6 cellular contexts compared by ENCODE assay signal in the genomic region with DNA sequence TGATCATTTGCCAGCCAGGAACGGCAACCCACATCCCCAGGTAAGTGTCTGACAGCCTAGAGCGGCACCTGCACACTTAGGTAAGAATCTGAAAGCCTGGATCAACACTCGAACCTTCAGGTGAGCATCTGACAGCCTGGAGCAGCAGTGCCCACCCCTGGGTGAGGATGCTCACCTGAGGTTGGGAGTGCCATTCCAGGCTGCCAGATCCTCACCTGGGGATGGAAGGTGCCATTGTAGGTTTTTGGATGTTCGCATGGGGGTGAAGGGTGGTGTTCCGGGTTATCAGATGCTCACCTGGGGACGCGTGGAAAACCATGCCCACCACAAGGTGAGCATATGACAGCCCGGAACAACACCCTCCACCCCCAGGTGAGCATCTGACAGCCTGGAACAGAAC. TPM values are rescaled to one million over a fixed set of nuclear protein-coding genes. Genes with fewer than 3 reads are reported as not detected.
DNase-seq lines count a peak whose midpoint lies in the region; ATAC-seq and TF ChIP-seq lines count a peak whose summit lies in the region.
"Not testable (repeated sequence)": the region's sequence is repeated elsewhere in the genome, so short reads cannot be mapped to it uniquely, and the experiment has no call there.
"Had no signal": no experiment of that assay in that cellular context is flagged by ENCODE, and none has a peak within 500 bp of the region (broad histone marks: within the 10 kb centered on the region; RNA-seq: fewer than 3 reads in every experiment).

No MANE protein-coding gene starts in this region.

- not testable (repeated sequence) for H3K36me3 ChIP-seq in spleen

- H3K27ac ChIP-seq in spleen = not testable (repeated sequence)

- not testable (repeated sequence) for H3K4me1 ChIP-seq in spleen

- ATAC-seq in natural killer cell treated with Interleukin-12 subunit alpha and Interleukin-12 subunit beta and Interleukin-15 and Interleukin-18, amount 100 ng/mL, for 72 hours = not testable (repeated sequence)

- not testable (repeated sequence) for H3K27me3 Mint-ChIP-seq in natural killer cell treated with Interleukin-12 subunit alpha and Interleukin-12 subunit beta and Interleukin-15 and Interleukin-18, amount 100 ng/mL, for 72 hours

- not testable (repeated sequence) for H3K9me3 Mint-ChIP-seq in natural killer cell treated with Interleukin-12 subunit alpha and Interleukin-12 subunit beta and Interleukin-15 and Interleukin-18, amount 100 ng/mL, for 72 hours

- peak; percentile 27 for DNase-seq in activated effector memory CD4-positive, alpha-beta T cell treated with anti-CD3 and anti-CD28 coated beads, Interleukin-2, amount 50 U/mL, for 16 hours
- DNase-seq in cardiac septum (ENCODE audit: low spot score) (peak; percentile 1), spleen (peak; percentile 0), ureter (ENCODE audit: low spot score) (peak; percentile 12)
- DNase-seq in natural killer cell treated with Interleukin-12 subunit alpha and Interleukin-12 subunit beta and Interleukin-15 and Interleukin-18, amount 100 ng/mL, for 72 hours (ENCODE audit: low spot score) = peak; percentile 16

- H3K4me3 Mint-ChIP-seq in natural killer cell treated with Interleukin-12 subunit alpha and Interleukin-12 subunit beta and Interleukin-15 and Interleukin-18, amount 100 ng/mL, for 72 hours = not testable (repeated sequence)

- WGBS in spleen, 5 donors = 59 to 82% (median 72%) methylated on average over 5 to 8 of the region's 8 CpGs

- not testable (repeated sequence) for TF ChIP-seq POLR2A in spleen (IDR thresholded peaks at IDR 0.05)

- not testable (repeated sequence) for H3K4me1 Mint-ChIP-seq in natural killer cell treated with Interleukin-12 subunit alpha and Interleukin-12 subunit beta and Interleukin-15 and Interleukin-18, amount 100 ng/mL, for 72 hours (ENCODE audit: low read depth in 2 of 2)

- H3K27me3 ChIP-seq in spleen (replicated peaks in 1 of 7) = peaks cover 0 to 15% (median 4%) of the 10 kb centered on the region in 7 donors

- H3K4me3 ChIP-seq in spleen = not testable (repeated sequence)

- not testable (repeated sequence) for H3K27ac Mint-ChIP-seq in natural killer cell treated with Interleukin-12 subunit alpha and Interleukin-12 subunit beta and Interleukin-15 and Interleukin-18, amount 100 ng/mL, for 72 hours

- intact Hi-C loops in cardiac septum (cut with DNase I); spleen (cut with DNase I; ENCODE audit: low total_unique reads): not testable (repeated sequence)

- not testable (repeated sequence) for H3K36me3 Mint-ChIP-seq in natural killer cell treated with Interleukin-12 subunit alpha and Interleukin-12 subunit beta and Interleukin-15 and Interleukin-18, amount 100 ng/mL, for 72 hours

- TF ChIP-seq CTCF in spleen (IDR thresholded peaks at IDR 0.05 in 8 of 11, conservative IDR thresholded peaks at IDR 0.05 in 3 of 11) = not testable (repeated sequence)

- H3K9me3 ChIP-seq in spleen = not testable (repeated sequence)

RNA-seq across cellular contexts. Expression of a gene that starts 33.4 kb away (rescaled TPM):
- total RNA-seq in cardiac septum (0.35 TPM), spleen (1 to 10 TPM in 6 of 7 donors, under 1 TPM in 1; 0.64 to 2.8 (median 1.8) TPM), ureter (3.0 TPM)
- under 1 TPM; 0.40 to 0.56 TPM for total RNA-seq in natural killer cell treated with Interleukin-12 subunit alpha and Interleukin-12 subunit beta and Interleukin-15 and Interleukin-18, amount 100 ng/mL, for 72 hours
- polyA plus RNA-seq in spleen = under 1 TPM; 0.09 to 0.51 (median 0.13) TPM
- total RNA-seq: Daoy had no signal
